ENCODE assay signal across 15 cellular contexts in the genomic region with DNA sequence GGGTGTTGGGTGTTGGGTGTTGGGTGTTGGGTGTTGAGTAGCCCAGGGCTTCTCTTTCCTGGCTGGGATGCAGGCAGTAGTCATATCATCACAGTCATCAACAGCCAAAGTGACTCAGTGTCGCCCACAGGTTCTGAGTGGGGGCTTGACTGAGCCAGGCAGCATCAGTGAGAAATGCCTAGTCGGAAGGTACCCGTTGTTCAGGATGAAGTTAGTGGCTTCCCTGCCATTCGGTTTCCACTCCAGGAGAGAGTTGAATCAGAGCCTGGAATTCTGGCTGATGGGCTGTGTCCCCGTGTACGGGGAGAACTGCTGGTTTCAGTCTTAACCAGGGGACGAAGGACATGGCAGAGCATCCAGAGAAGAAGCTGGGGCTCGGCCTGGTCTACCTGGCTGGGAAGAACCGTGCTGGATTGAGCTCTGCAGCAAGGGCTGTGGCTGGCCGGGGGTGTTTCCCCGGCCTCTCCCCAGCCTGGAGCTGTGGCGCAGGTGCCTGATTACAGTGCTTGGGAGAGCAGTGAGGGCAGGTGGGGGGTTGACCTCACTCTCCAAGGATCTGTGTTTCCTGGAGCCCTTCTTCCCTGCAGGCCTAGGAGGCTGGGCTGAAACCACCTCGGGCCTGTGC. TPM values are rescaled to one million over a fixed set of nuclear protein-coding genes. Genes with fewer than 3 reads are reported as not detected.
DNase-seq lines count a peak whose midpoint lies in the region; ATAC-seq and TF ChIP-seq lines count a peak whose summit lies in the region.
"Had no signal": no experiment of that assay in that cellular context is flagged by ENCODE, and none has a peak within 500 bp of the region (broad histone marks: within the 10 kb centered on the region; RNA-seq: fewer than 3 reads in every experiment).

No MANE protein-coding gene starts in this region.

- no peak overlapping the region for H3K18ac ChIP-seq in mesendoderm (ENCODE audit: low read length)

- H3K4me1 ChIP-seq in mesendoderm (ENCODE audit: control insufficient read depth, low read depth, low read length), result no peaks in the 10 kb centered on the region

- no peaks in the 10 kb centered on the region for H3K27me3 Mint-ChIP-seq in type B pancreatic cell
- H3K27me3 Mint-ChIP-seq: activated naive CD4-positive, alpha-beta T cell treated with anti-CD3 and anti-CD28 coated beads, Interleukin-2, amount 50 U/mL, for 24 hours had no signal

- no peak overlapping the region for H4K8ac ChIP-seq in mesendoderm (ENCODE audit: low read depth, low read length)

- ATAC-seq in Right ventricle myocardium superior (ENCODE audit: poor library complexity) (no peak), GM21515 (IDR thresholded peaks at IDR 0.05; ENCODE audit: unreplicated experiment) (no peak)

- H3K4ac ChIP-seq in mesendoderm (ENCODE audit: low read depth, low read length), result no peak overlapping the region

- H3K56ac ChIP-seq in mesendoderm (ENCODE audit: low read length), result no peak overlapping the region

- no peak for TF ChIP-seq CTCF in VCaP (conservative IDR thresholded peaks at IDR 0.05)
- TF ChIP-seq CTCF in type B pancreatic cell (conservative IDR thresholded peaks at IDR 0.05), result no peak

- peak; percentile 56 for DNase-seq in cardiac septum (ENCODE audit: low spot score)
- DNase-seq in Right ventricle myocardium superior, result no peak
- DNase-seq in mesendoderm, result peak; percentile 36
- DNase-seq in type B pancreatic cell (ENCODE audit: extremely low spot score, unreplicated experiment), result no peak
- DNase-seq in MV-4-11 (lab: John Stamatoyannopoulos, UW), result no peak
- DNase-seq in NCI-H748 (lab: John Stamatoyannopoulos, UW; ENCODE audit: unreplicated experiment), result no peak
- DNase-seq: activated CD4-positive, alpha-beta T cell treated with anti-CD3 and anti-CD28 coated beads, Interleukin-2, amount 50 U/mL, for 1 hour; central memory CD4-positive, alpha-beta T cell; DMS79 treated with DMSO at 0.1 percent for 48 hours; hippocampal formation; lower lobe of right lung; NCI-H1417 treated with DMSO at 0.1 percent for 48 hours had no signal

- no peak overlapping the region for H2BK120ac ChIP-seq in mesendoderm (ENCODE audit: low read depth, low read length)

- H2AK5ac ChIP-seq in mesendoderm (ENCODE audit: low read length), result no peak overlapping the region

- H2BK15ac ChIP-seq in mesendoderm (replicated peaks; ENCODE audit: low read depth), result no peak overlapping the region

- H3K79me1 ChIP-seq in mesendoderm (ENCODE audit: low read length), result peaks cover 27% of the 10 kb centered on the region

- H3K4me1 Mint-ChIP-seq in type B pancreatic cell (ENCODE audit: unreplicated experiment), result peaks cover 29% of the 10 kb centered on the region
- H3K4me1 Mint-ChIP-seq: activated naive CD4-positive, alpha-beta T cell treated with anti-CD3 and anti-CD28 coated beads, Interleukin-2, amount 50 U/mL, for 24 hours had no signal

- intact Hi-C loops in cardiac septum (cut with DNase I), result no loop called here
- intact Hi-C loops in Right ventricle myocardium superior (cut with DNase I), result no loop called here

- H4K5ac ChIP-seq in mesendoderm (ENCODE audit: low read length), result no peak overlapping the region

- H3K27ac Mint-ChIP-seq in type B pancreatic cell, result peak overlapping the region; percentile 75
- H3K27ac Mint-ChIP-seq: activated naive CD4-positive, alpha-beta T cell treated with anti-CD3 and anti-CD28 coated beads, Interleukin-2, amount 50 U/mL, for 24 hours had no signal

- H3K9ac ChIP-seq in mesendoderm (ENCODE audit: low read length), result no peak overlapping the region

- no peak overlapping the region for H3K4me3 ChIP-seq in mesendoderm (ENCODE audit: low read length)
- H3K4me3 ChIP-seq: lower lobe of right lung had no signal

- H3K36me3 ChIP-seq in mesendoderm (ENCODE audit: control insufficient read depth, insufficient read depth, low read length), result no peaks in the 10 kb centered on the region
- H3K36me3 ChIP-seq: lower lobe of right lung had no signal

- H3K9me3 Mint-ChIP-seq in type B pancreatic cell, result no peaks in the 10 kb centered on the region
- H3K9me3 Mint-ChIP-seq: activated naive CD4-positive, alpha-beta T cell treated with anti-CD3 and anti-CD28 coated beads, Interleukin-2, amount 50 U/mL, for 24 hours had no signal

- H2BK5ac ChIP-seq in mesendoderm (ENCODE audit: low read length), result no peak overlapping the region

- no peaks in the 10 kb centered on the region for H3K27me3 ChIP-seq in mesendoderm (ENCODE audit: insufficient read depth, low read length, poor library complexity)

- no CpG with 5 or more reads among the region's 13 CpGs for WGBS in mesendoderm (ENCODE audit: extremely low coverage, insufficient coverage, low lambda C conversion rate)

- H3K4me2 ChIP-seq in mesendoderm (ENCODE audit: low read length), result no peak overlapping the region

- H3K27ac ChIP-seq in VCaP (peak overlapping the region; percentile 92), mesendoderm (ENCODE audit: low read depth, low read length) (no peak overlapping the region)
- H3K27ac ChIP-seq: lower lobe of right lung had no signal

- no peaks in the 10 kb centered on the region for H3K36me3 Mint-ChIP-seq in type B pancreatic cell
- H3K36me3 Mint-ChIP-seq: activated naive CD4-positive, alpha-beta T cell treated with anti-CD3 and anti-CD28 coated beads, Interleukin-2, amount 50 U/mL, for 24 hours had no signal

- H3K79me2 ChIP-seq in mesendoderm (ENCODE audit: control insufficient read depth, insufficient read depth, low read length), result peaks cover 44% of the 10 kb centered on the region

- no peak overlapping the region for H3K23ac ChIP-seq in mesendoderm (ENCODE audit: low read length)

- H3K4me3 Mint-ChIP-seq in type B pancreatic cell, result no peak overlapping the region
- H3K4me3 Mint-ChIP-seq: activated naive CD4-positive, alpha-beta T cell treated with anti-CD3 and anti-CD28 coated beads, Interleukin-2, amount 50 U/mL, for 24 hours had no signal

RNA-seq across cellular contexts. Expression of a gene that starts 49.4 kb away (rescaled TPM):
- 18.7 TPM for total RNA-seq in cardiac septum
- 25.4 TPM for total RNA-seq in Right ventricle myocardium superior
- polyA plus RNA-seq in mesendoderm (2013, experiment 1 of 2), result 17.4 TPM
- polyA plus RNA-seq in mesendoderm (2013, experiment 2 of 2), result 16.8 TPM
- 46.3 and 52.7 TPM in 2 replicates for total RNA-seq in type B pancreatic cell (ENCODE audit: low replicate concordance)

Comparison
In these comparisons a context has a peak if more than half of its experiments do, and no peak if none do; other contexts are left out.
1. DNase-seq: peak in cardiac septum (single experiment) and mesendoderm (single experiment); none in Right ventricle myocardium superior (single experiment), type B pancreatic cell (single experiment), MV-4-11 (single experiment) and NCI-H748 (single experiment).